24 cellular contexts compared by ENCODE assay signal in the genomic region with DNA sequence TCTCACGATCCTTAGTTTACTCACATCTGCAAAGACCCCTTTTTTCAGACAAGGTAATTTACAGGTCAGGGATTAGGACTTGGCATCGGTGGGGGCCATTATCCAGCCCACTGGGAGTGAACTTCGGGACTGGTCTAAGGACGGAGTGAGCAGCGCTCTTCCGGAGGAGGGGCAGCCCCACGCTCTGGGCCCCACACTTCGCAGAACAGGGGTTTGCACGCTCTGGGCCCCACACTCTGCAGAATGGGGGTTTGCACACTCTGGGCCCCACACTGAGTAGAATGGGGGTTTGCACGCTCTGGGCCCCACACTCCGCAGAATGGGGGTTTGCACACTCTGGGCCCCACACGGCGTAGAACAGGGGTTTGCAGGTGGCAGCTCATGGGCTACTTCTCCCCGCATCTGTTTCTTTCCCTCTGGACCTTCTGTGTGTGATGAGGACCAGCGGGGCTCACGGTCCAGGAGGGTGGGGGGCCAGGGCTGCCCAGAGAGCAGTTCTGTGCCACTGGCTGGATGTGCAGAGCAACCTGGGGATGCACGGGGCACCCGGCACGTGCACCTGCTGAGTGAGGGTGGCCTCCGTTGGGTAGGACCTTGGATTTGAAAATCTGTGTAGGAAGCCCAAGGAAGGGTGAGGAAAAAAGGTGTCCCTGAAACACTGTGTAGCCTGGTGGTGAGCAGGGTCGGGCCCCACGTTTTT.
DNase-seq lines count a peak whose midpoint lies in the region; ATAC-seq and TF ChIP-seq lines count a peak whose summit lies in the region.
"Had no signal": no experiment of that assay in that cellular context is flagged by ENCODE, and none has a peak within 500 bp of the region (broad histone marks: within the 10 kb centered on the region; RNA-seq: fewer than 3 reads in every experiment).

No MANE protein-coding gene starts in this region.

- no peak overlapping the region for H3K27ac ChIP-seq in lower lobe of right lung
- peak overlapping the region; percentile 95 for H3K27ac ChIP-seq in substantia nigra (ENCODE audit: low read depth, low read length, poor library complexity, severe bottlenecking)
- H3K27ac ChIP-seq: A549; BLaER1 treated with 17β-estradiol and CSF1 and Interleukin-3, amounts not matched to agents 10 nM and 100 nM had no signal

- H3K4me1 Mint-ChIP-seq in T-helper 17 cell, result peaks cover 13% of the 10 kb centered on the region
- H3K4me1 Mint-ChIP-seq in chondrocyte (ENCODE audit: low read depth), result peaks cover 6% of the 10 kb centered on the region

- H3K4me3 Mint-ChIP-seq in T-helper 17 cell (no peak overlapping the region), chondrocyte (ENCODE audit: unreplicated experiment) (no peak overlapping the region)
- H3K4me3 Mint-ChIP-seq: CD4-positive, alpha-beta memory T cell; GM23338; H9 had no signal

- H3K36me3 ChIP-seq in lower lobe of right lung, result no peaks in the 10 kb centered on the region
- H3K36me3 ChIP-seq: BLaER1 treated with 17β-estradiol and CSF1 and Interleukin-3, amounts not matched to agents 10 nM and 100 nM had no signal

- TF ChIP-seq CTCF in chondrocyte (IDR thresholded peaks at IDR 0.05) (no peak), lower lobe of right lung (IDR thresholded peaks at IDR 0.05) (no peak)

- no peaks in the 10 kb centered on the region for H3K27me3 ChIP-seq in lower lobe of right lung (ENCODE audit: low read depth)

- H3K9me3 ChIP-seq in T-helper 17 cell (ENCODE audit: control insufficient read depth, low read length, poor library complexity, severe bottlenecking) (no peaks in the 10 kb centered on the region), lower lobe of right lung (no peaks in the 10 kb centered on the region)
- H3K9me3 ChIP-seq: A549, SK-N-SH had no signal

- DNase-seq in T-helper 17 cell (no peak), chondrocyte (ENCODE audit: low spot score) (peak; percentile 86), lower lobe of right lung (peak; percentile 13), substantia nigra (lab: John Stamatoyannopoulos, UW) (no peak), cerebellum (ENCODE audit: low spot score) (no peak), dedifferentiated amniotic fluid mesenchymal stem cell (ENCODE audit: extremely low spot score) (no peak)
- DNase-seq: AML-193; CD4-positive, alpha-beta memory T cell; COR-L47; DMS53; H9; Karpas-422; NCI-H1092 treated with DMSO at 0.1 percent for 48 hours; NCI-H1436; NCI-H1930; NCI-H2107; NCI-H524; NCI-H748 treated with DMSO at 0.1 percent for 48 hours; SK-N-SH had no signal

- no peaks in the 10 kb centered on the region for H3K4me1 ChIP-seq in lower lobe of right lung
- H3K4me1 ChIP-seq: A549 had no signal

- ATAC-seq in T-helper 17 cell, result no peak
- ATAC-seq in lower lobe of right lung, result no peak
- no peak for ATAC-seq in HG03378 (IDR thresholded peaks at IDR 0.05; ENCODE audit: unreplicated experiment)
- ATAC-seq: A549, GM12878, GM23338 had no signal

- H3K36me3 Mint-ChIP-seq in T-helper 17 cell (ENCODE audit: low read depth), result no peaks in the 10 kb centered on the region
- no peaks in the 10 kb centered on the region for H3K36me3 Mint-ChIP-seq in chondrocyte (ENCODE audit: low read depth)
- H3K36me3 Mint-ChIP-seq: CD4-positive, alpha-beta memory T cell had no signal

- no peak overlapping the region for H3K4me3 ChIP-seq in lower lobe of right lung
- H3K4me3 ChIP-seq: A549; BLaER1 treated with 17β-estradiol and CSF1 and Interleukin-3, amounts not matched to agents 10 nM and 100 nM; GM12878; GM23338 had no signal

- no peaks in the 10 kb centered on the region for H3K27me3 Mint-ChIP-seq in T-helper 17 cell
- peaks cover 2% of the 10 kb centered on the region for H3K27me3 Mint-ChIP-seq in chondrocyte (ENCODE audit: low read depth)

- no peaks in the 10 kb centered on the region for H3K9me3 Mint-ChIP-seq in chondrocyte (ENCODE audit: low read depth)
- H3K9me3 Mint-ChIP-seq: CD4-positive, alpha-beta memory T cell; GM23338; H9 had no signal

- intact Hi-C loops in lower lobe of right lung (cut with DNase I), result no loop called here

- H3K27ac Mint-ChIP-seq in T-helper 17 cell, result peak overlapping the region; percentile 4
- no peak overlapping the region for H3K27ac Mint-ChIP-seq in chondrocyte (ENCODE audit: unreplicated experiment)
- H3K27ac Mint-ChIP-seq: CD4-positive, alpha-beta memory T cell; GM23338; H9 had no signal

Comparison
In these comparisons a context has a peak if more than half of its experiments do, and no peak if none do; other contexts are left out.
1. DNase-seq: peak in chondrocyte (single experiment) and lower lobe of right lung (single experiment); none in T-helper 17 cell (0 of 3), substantia nigra (0 of 49), cerebellum (single experiment) and dedifferentiated amniotic fluid mesenchymal stem cell (single experiment).